Comparison of ENCODE assay signal across 8 cellular contexts in genomic region chr17:32783602-32784001, GRCh38.
DNase-seq lines count a peak whose midpoint lies in the region; ATAC-seq and TF ChIP-seq lines count a peak whose summit lies in the region.

No MANE protein-coding gene starts in this region.

- TF ChIP-seq CTCF in KMS-11 (conservative IDR thresholded peaks at IDR 0.05; ENCODE audit: low read depth, low read length) (peak; percentile 92), coronary artery (IDR thresholded peaks at IDR 0.05) (peak; percentile 64)

- ATAC-seq in HG02884 (IDR thresholded peaks at IDR 0.05; ENCODE audit: unreplicated experiment), result no peak
- no peak for ATAC-seq in GM21528 (IDR thresholded peaks at IDR 0.05; ENCODE audit: low FRiP score, unreplicated experiment)
- no peak for ATAC-seq in HG03025 (IDR thresholded peaks at IDR 0.05; ENCODE audit: low FRiP score, unreplicated experiment)

- no peaks in the 10 kb centered on the region for H3K4me1 ChIP-seq in KMS-11 (ENCODE audit: low read depth, poor library complexity, severe bottlenecking)

- H4K20me1 ChIP-seq in KMS-11 (ENCODE audit: insufficient read depth), result no peaks in the 10 kb centered on the region

- H3K27ac ChIP-seq in KMS-11, result no peak overlapping the region
- H3K27ac ChIP-seq in coronary artery, result no peak overlapping the region

- H3K9ac ChIP-seq in KMS-11, result no peak overlapping the region

- H3K4me3 ChIP-seq in KMS-11 (IDR thresholded peaks at IDR 0.05; ENCODE audit: insufficient read depth, low read depth, low read length) (no peak overlapping the region), coronary artery (no peak overlapping the region)

- no peak overlapping the region for H3K4me2 ChIP-seq in KMS-11

- H3K36me3 ChIP-seq in KMS-11 (ENCODE audit: insufficient read depth), result no peaks in the 10 kb centered on the region

- peak; percentile 70 for DNase-seq in DMS79 treated with DMSO at 0.1 percent for 48 hours (lab: John Stamatoyannopoulos, UW)
- DNase-seq in OCI-M1 (lab: John Stamatoyannopoulos, UW), result peak; percentile 84
- no peak for DNase-seq in coronary artery (ENCODE audit: low spot score)
- DNase-seq in lung microvascular endothelial cell (ENCODE audit: low read depth in 2 of 2), result peak; percentile 72 to 82

- H3K79me2 ChIP-seq in KMS-11 (ENCODE audit: insufficient read depth, low read depth), result no peaks in the 10 kb centered on the region

- H3K27me3 ChIP-seq in KMS-11 (ENCODE audit: insufficient read depth, low read depth), result no peaks in the 10 kb centered on the region

- no peak overlapping the region for H2AFZ ChIP-seq in KMS-11 (ENCODE audit: low read depth)
